24 cellular contexts compared by ENCODE assay signal in the genomic region with DNA sequence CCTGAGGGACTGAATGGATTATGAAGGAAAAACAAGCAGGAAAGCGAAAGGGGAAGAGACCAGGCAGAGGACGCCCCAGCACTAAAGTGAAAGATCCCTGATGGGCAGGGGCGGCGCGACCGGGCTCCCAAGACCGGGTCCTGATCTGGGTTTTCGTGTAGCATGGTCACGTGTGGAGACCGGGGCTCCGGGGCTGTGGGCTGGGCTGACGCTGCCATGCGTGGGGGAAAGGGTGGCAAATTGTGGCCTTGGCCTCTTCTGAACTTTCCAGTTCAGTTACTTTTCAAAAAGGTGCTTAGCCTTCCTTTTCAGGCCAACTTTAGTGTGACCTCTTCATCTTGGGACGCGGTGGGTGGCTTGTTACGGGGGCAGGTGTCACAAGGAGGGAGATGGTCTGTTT. TPM values are rescaled to one million over a fixed set of nuclear protein-coding genes. Genes with fewer than 3 reads are reported as not detected.
DNase-seq lines count a peak whose midpoint lies in the region; ATAC-seq, FAIRE-seq and TF ChIP-seq lines count a peak whose summit lies in the region.
"Had no signal": no experiment of that assay in that cellular context is flagged by ENCODE, and none has a peak within 500 bp of the region (broad histone marks: within the 10 kb centered on the region; RNA-seq: fewer than 3 reads in every experiment).

No MANE protein-coding gene starts in this region.

- DNase-seq in activated effector memory CD4-positive, alpha-beta T cell treated with anti-CD3 and anti-CD28 coated beads, Interleukin-2, amount 50 U/mL, for 16 hours = peak; percentile 56
- DNase-seq in activated effector memory CD4-positive, alpha-beta T cell treated with Interleukin-2 at 50 U/mL for 16 hours = no peak
- DNase-seq in kidney (peak; percentile 65), posterior vena cava (ENCODE audit: low spot score) (peak; percentile 68), upper lobe of right lung (peak; percentile 55), foreskin melanocyte (no peak), NCI-H526 (lab: John Stamatoyannopoulos, UW) (no peak)
- DNase-seq: activated CD4-positive, alpha-beta T cell treated with anti-CD3 and anti-CD28 coated beads for 4 hours; activated naive CD4-positive, alpha-beta T cell; CD4-positive, alpha-beta memory T cell; mammary epithelial cell; NCI-H1436 treated with DMSO at 0.1 percent for 48 hours; NCI-H748 treated with DMSO at 0.1 percent for 48 hours; right lobe of liver; SHP77 treated with DMSO at 0.1 percent for 48 hours; stimulated activated CD4-positive, alpha-beta T cell treated with anti-CD3 and anti-CD28 coated beads, Interleukin-4, amount 100 ng/mL, for 1 hour; T-helper 2 cell had no signal

- intact Hi-C loops in kidney (cut with DNase I) (no loop called here), posterior vena cava (cut with DNase I) (no loop called here), upper lobe of right lung (cut with DNase I) (no loop called here)

- H3K27ac ChIP-seq in kidney (ENCODE audit: low read depth in 2 of 2, low read length in 2 of 2) (no peak overlapping the region), upper lobe of right lung (no peak overlapping the region)
- H3K27ac ChIP-seq: dorsolateral prefrontal cortex, gastroesophageal sphincter, hepatocyte, Peyer's patch, right lobe of liver had no signal

- H3K36me3 ChIP-seq in kidney (ENCODE audit: control insufficient read depth in 1 of 2, insufficient read depth in 2 of 2, low read length in 2 of 2) (no peaks in the 10 kb centered on the region), upper lobe of right lung (no peaks in the 10 kb centered on the region)
- H3K36me3 ChIP-seq: gastroesophageal sphincter, Peyer's patch, right lobe of liver had no signal

- no peaks in the 10 kb centered on the region for H3K9me3 ChIP-seq in kidney (ENCODE audit: control insufficient read depth in 1 of 2, low read length in 2 of 2)
- no peaks in the 10 kb centered on the region for H3K9me3 ChIP-seq in upper lobe of right lung
- H3K9me3 ChIP-seq: gastroesophageal sphincter, Peyer's patch, right lobe of liver had no signal

- H3K27me3 ChIP-seq in upper lobe of right lung = no peaks in the 10 kb centered on the region
- H3K27me3 ChIP-seq: hepatocyte, Peyer's patch, right lobe of liver had no signal

- TF ChIP-seq CTCF in kidney (IDR thresholded peaks at IDR 0.05; ENCODE audit: borderline replicate concordance, extremely low read depth, insufficient read depth) (no peak), upper lobe of right lung (IDR thresholded peaks at IDR 0.05) (no peak)

- no peak for FAIRE-seq in kidney (lab: Jason Lieb, UNC)
- FAIRE-seq: D721Med, endothelial cell of umbilical vein had no signal

- H3K4me1 ChIP-seq in kidney (ENCODE audit: control insufficient read depth in 1 of 2, insufficient read depth in 1 of 2, low read depth in 1 of 2, low read length in 2 of 2) (no peaks in the 10 kb centered on the region), upper lobe of right lung (no peaks in the 10 kb centered on the region)
- H3K4me1 ChIP-seq: gastroesophageal sphincter, Peyer's patch, right lobe of liver had no signal

- H3K9ac ChIP-seq in kidney (ENCODE audit: low read length in 2 of 2) = no peak overlapping the region

- no peak for ATAC-seq in upper lobe of right lung
- no peak for ATAC-seq in HG03571 (IDR thresholded peaks at IDR 0.05; ENCODE audit: unreplicated experiment)
- ATAC-seq: gastroesophageal sphincter, right lobe of liver had no signal

- H3K4me3 ChIP-seq in kidney (ENCODE audit: low read length in 2 of 2) (no peak overlapping the region), upper lobe of right lung (no peak overlapping the region)
- H3K4me3 ChIP-seq: dorsolateral prefrontal cortex, gastroesophageal sphincter, hepatocyte, Peyer's patch, right lobe of liver had no signal

RNA-seq across cellular contexts. Expression of a gene that starts 57.5 kb away (rescaled TPM):
- total RNA-seq in kidney (61.5 TPM), posterior vena cava (100 to 1,000 TPM in 1 of 2 donors, 10 to 100 TPM in 1; 80.5 to 101 TPM), upper lobe of right lung (79.9 TPM)
- 107 TPM for polyA plus RNA-seq in kidney (ENCODE audit: insufficient read depth, low read depth, low replicate concordance)

Comparison
In these comparisons a context has a peak if more than half of its experiments do, and no peak if none do; other contexts are left out.
1. DNase-seq: peak in activated effector memory CD4-positive, alpha-beta T cell treated with anti-CD3 and anti-CD28 coated beads, Interleukin-2, amount 50 U/mL, for 16 hours (single experiment), kidney (single experiment), posterior vena cava (single experiment) and upper lobe of right lung (single experiment); none in activated effector memory CD4-positive, alpha-beta T cell treated with Interleukin-2 at 50 U/mL for 16 hours (single experiment), foreskin melanocyte (single experiment) and NCI-H526 (0 of 2).